27 cellular contexts compared by ENCODE assay signal in genomic region chr16:88491001-88491559, GRCh38.
"Had no signal": no experiment of that assay in that cellular context is flagged by ENCODE, and none has a peak within 500 bp of the region (broad histone marks: within the 10 kb centered on the region; RNA-seq: fewer than 3 reads in every experiment).

No MANE protein-coding gene starts in this region.

- H3K4me2 ChIP-seq: smooth muscle cell had no signal

- H3K4me3 ChIP-seq: ovary, psoas muscle, skin epidermis, smooth muscle cell, spleen, stomach, thoracic aorta, thyroid gland, tibial nerve, upper lobe of left lung, vagina had no signal

- H3K36me3 ChIP-seq: ovary, thoracic aorta, thyroid gland, tibial nerve, vagina had no signal

- DNase-seq: naive B cell; naive thymus-derived CD8-positive, alpha-beta T cell; nephron progenitor cell; occipital lobe; ovary; posterior cingulate gyrus; psoas muscle; right cardiac atrium; spleen; stimulated activated CD4-positive, alpha-beta T cell treated with anti-CD3 and anti-CD28 coated beads, Interleukin-12 subunit alpha, Interleukin-12 subunit beta, amount 100 ng/mL, for 4 hours; stimulated activated CD4-positive, alpha-beta T cell treated with anti-CD3 and anti-CD28 coated beads, Interleukin-1b, Interleukin-23, amount 100 ng/mL, for 48 hours; stimulated activated CD4-positive, alpha-beta T cell treated with anti-CD3 and anti-CD28 coated beads, Interleukin-4, amount 100 ng/mL, for 1 hour; stimulated activated CD4-positive, alpha-beta T cell treated with anti-CD3 and anti-CD28 coated beads, Interleukin-4, amount 100 ng/mL, for 4 hours; stimulated activated CD8-positive, alpha-beta memory T cell treated with anti-CD3 and anti-CD28 coated beads, Interleukin-4, amount 100 ng/mL, for 48 hours; stimulated activated naive B cell treated with anti-CD40 and anti-IgM and Interleukin-4, amounts not matched to agents 10 μg/mL and 1 μg/mL and 100 μg/mL, for 72 hours; stimulated activated naive CD4-positive, alpha-beta T cell treated with Interleukin-2 at 50 U/mL for 16 hours; stomach; thyroid gland; trophoblast cell; upper lobe of left lung had no signal

- H2AFZ ChIP-seq: parathyroid adenoma had no signal

- H3K27me3 ChIP-seq: ovary, spleen, stomach, thyroid gland, tibial nerve, upper lobe of left lung, vagina had no signal

- ATAC-seq: naive thymus-derived CD8-positive, alpha-beta T cell; psoas muscle; stimulated activated naive B cell treated with anti-CD40 and anti-IgM and Interleukin-4, amounts not matched to agents 10 μg/mL and 1 μg/mL and 100 μg/mL, for 72 hours had no signal

- FAIRE-seq: urothelium cell line had no signal

- H3K4me1 ChIP-seq: psoas muscle, thyroid gland, tibial nerve, upper lobe of left lung, vagina had no signal

- H3K27ac ChIP-seq: ovary, parathyroid adenoma, psoas muscle, skin epidermis, spleen, thoracic aorta, thyroid gland, tibial nerve, upper lobe of left lung, vagina had no signal

- H3K9me3 ChIP-seq: ovary, psoas muscle, spleen, stomach, thoracic aorta, thyroid gland, upper lobe of left lung, vagina had no signal

- H3K9ac ChIP-seq: parathyroid adenoma had no signal
